Comparison of ENCODE assay signal across 17 cellular contexts in genomic region chr21:41149199-41149598, GRCh38. TPM values are rescaled to one million over a fixed set of nuclear protein-coding genes. Genes with fewer than 3 reads are reported as not detected.
DNase-seq lines count a peak whose midpoint lies in the region; ATAC-seq and TF ChIP-seq lines count a peak whose summit lies in the region.
"Had no signal": no experiment of that assay in that cellular context is flagged by ENCODE, and none has a peak within 500 bp of the region (broad histone marks: within the 10 kb centered on the region; RNA-seq: fewer than 3 reads in every experiment).

No MANE protein-coding gene starts in this region.

- H3K36me3 ChIP-seq in upper lobe of right lung: no peaks in the 10 kb centered on the region
- H3K36me3 ChIP-seq: BLaER1 had no signal

- DNase-seq in activated CD4-positive, alpha-beta T cell treated with anti-CD3 and anti-CD28 coated beads, Interleukin-2, amount 10 ng/mL, durations not matched to agents 7 days and 5 days: no peak
- DNase-seq in activated CD4-positive, alpha-beta T cell treated with anti-CD3 and anti-CD28 coated beads for 1 hour: no peak
- DNase-seq in islet precursor cell: peak; percentile 9
- no peak for DNase-seq in natural killer cell
- DNase-seq in upper lobe of right lung: no peak
- DNase-seq: AML-193; CD4-positive, alpha-beta memory T cell; DMS153; DMS79; GDM1; H9 had no signal

- H3K36me3 Mint-ChIP-seq in activated CD4-positive, alpha-beta T cell treated with anti-CD3 and anti-CD28 coated beads, Interleukin-2, amount 10 ng/mL, durations not matched to agents 7 days and 5 days (ENCODE audit: low read depth): no peaks in the 10 kb centered on the region
- H3K36me3 Mint-ChIP-seq in natural killer cell: no peaks in the 10 kb centered on the region
- H3K36me3 Mint-ChIP-seq: CD14-positive monocyte; CD4-positive, alpha-beta memory T cell had no signal

- peak overlapping the region; percentile 57 for H3K27ac Mint-ChIP-seq in activated CD4-positive, alpha-beta T cell treated with anti-CD3 and anti-CD28 coated beads, Interleukin-2, amount 10 ng/mL, durations not matched to agents 7 days and 5 days
- H3K27ac Mint-ChIP-seq in natural killer cell: no peak overlapping the region
- H3K27ac Mint-ChIP-seq: CD14-positive monocyte; CD4-positive, alpha-beta memory T cell; H9 had no signal

- no peaks in the 10 kb centered on the region for H3K9me3 ChIP-seq in upper lobe of right lung
- H3K9me3 ChIP-seq: A549 had no signal

- no peak overlapping the region for H3K4me3 Mint-ChIP-seq in activated CD4-positive, alpha-beta T cell treated with anti-CD3 and anti-CD28 coated beads, Interleukin-2, amount 10 ng/mL, durations not matched to agents 7 days and 5 days
- no peak overlapping the region for H3K4me3 Mint-ChIP-seq in natural killer cell
- H3K4me3 Mint-ChIP-seq: CD14-positive monocyte; CD4-positive, alpha-beta memory T cell; H9 had no signal

- H3K9me3 Mint-ChIP-seq in activated CD4-positive, alpha-beta T cell treated with anti-CD3 and anti-CD28 coated beads, Interleukin-2, amount 10 ng/mL, durations not matched to agents 7 days and 5 days: peaks cover 3% of the 10 kb centered on the region
- H3K9me3 Mint-ChIP-seq in natural killer cell: peaks cover 2 to 3% of the 10 kb centered on the region in 2 donors

- H3K4me3 ChIP-seq in upper lobe of right lung: no peak overlapping the region
- H3K4me3 ChIP-seq: A549, BLaER1 had no signal

- no peaks in the 10 kb centered on the region for H3K4me1 Mint-ChIP-seq in activated CD4-positive, alpha-beta T cell treated with anti-CD3 and anti-CD28 coated beads, Interleukin-2, amount 10 ng/mL, durations not matched to agents 7 days and 5 days
- H3K4me1 Mint-ChIP-seq in natural killer cell: no peaks in the 10 kb centered on the region
- H3K4me1 Mint-ChIP-seq: CD14-positive monocyte; CD4-positive, alpha-beta memory T cell had no signal

- ATAC-seq in natural killer cell: peak in 2 of 3 donors; percentile 29 to 89
- ATAC-seq in upper lobe of right lung: no peak
- ATAC-seq in GM21576 (IDR thresholded peaks at IDR 0.05; ENCODE audit: unreplicated experiment): no peak
- no peak for ATAC-seq in HG02973 (IDR thresholded peaks at IDR 0.05; ENCODE audit: unreplicated experiment)
- ATAC-seq: A549 had no signal

- H3K4me1 ChIP-seq in upper lobe of right lung: no peaks in the 10 kb centered on the region
- H3K4me1 ChIP-seq: A549, BLaER1 had no signal

- CTCF ChIA-PET in activated CD4-positive, alpha-beta T cell treated with anti-CD3 and anti-CD28 coated beads, Interleukin-2, amount 10 ng/mL, durations not matched to agents 7 days and 5 days (lab: Charles Lee): no interaction called here

- TF ChIP-seq CTCF in natural killer cell (IDR thresholded peaks at IDR 0.05) (no peak), upper lobe of right lung (IDR thresholded peaks at IDR 0.05) (no peak)

- POLR2A ChIA-PET in activated CD4-positive, alpha-beta T cell treated with anti-CD3 and anti-CD28 coated beads, Interleukin-2, amount 10 ng/mL, durations not matched to agents 7 days and 5 days (lab: Charles Lee): no interaction called here

- peaks cover 1% of the 10 kb centered on the region for H3K27me3 Mint-ChIP-seq in activated CD4-positive, alpha-beta T cell treated with anti-CD3 and anti-CD28 coated beads, Interleukin-2, amount 10 ng/mL, durations not matched to agents 7 days and 5 days
- H3K27me3 Mint-ChIP-seq in natural killer cell (ENCODE audit: low read depth in 2 of 2): peaks cover 3 to 16% of the 10 kb centered on the region in 2 donors

- no peak overlapping the region for H3K27ac ChIP-seq in upper lobe of right lung
- H3K27ac ChIP-seq: 22Rv1, A549, BLaER1 had no signal

- no peaks in the 10 kb centered on the region for H3K27me3 ChIP-seq in upper lobe of right lung
- H3K27me3 ChIP-seq: BLaER1 had no signal

- intact Hi-C loops in natural killer cell (cut with micrococcal nuclease): no loop called here
- intact Hi-C loops in upper lobe of right lung (cut with DNase I): no loop called here

RNA-seq across cellular contexts. Expression of gene BACE2, which starts 18.8 kb away (rescaled TPM):
- total RNA-seq in activated CD4-positive, alpha-beta T cell treated with anti-CD3 and anti-CD28 coated beads, Interleukin-2, amount 10 ng/mL, durations not matched to agents 7 days and 5 days: 1 to 10 TPM; 1.6 to 1.7 TPM
- 10 to 100 TPM in 1 of 3 donors, under 1 TPM in 2; 0.12 to 10.3 (median 0.29) TPM for total RNA-seq in natural killer cell
- total RNA-seq in upper lobe of right lung: 20.9 TPM
- total RNA-seq: CD4-positive, alpha-beta memory T cell had no signal

Comparison
In these comparisons a context has a peak if more than half of its experiments do, and no peak if none do; other contexts are left out.
1. ATAC-seq: peak in natural killer cell (2 of 3); none in upper lobe of right lung (single experiment), GM21576 (single experiment) and HG02973 (single experiment).